In genomic region chr16:12513057-12513790, GRCh38 we compare ENCODE assay signal across 2 cellular contexts.
A peak's percentile ranks its signal among the peaks of the same experiment; 100 is the strongest.
TF ChIP-seq lines count a peak whose summit lies in the region.

No MANE protein-coding gene starts in this region.

TF ChIP-seq in HEK293, 187 proteins besides CTCF, POLR2A, EP300 and RAD21:
- TF ChIP-seq ZNF600 (tag by site-specific recombination; IDR thresholded peaks at IDR 0.05) (0 out of 2 replicates have a peak, but pooled peaks have one; percentile 22), KLF17 (tag by site-specific recombination; IDR thresholded peaks at IDR 0.05) (peak; percentile 89), ZNF398 (tag by site-specific recombination; IDR thresholded peaks at IDR 0.05) (peak; percentile 85), WT1 (tag by site-specific recombination; IDR thresholded peaks at IDR 0.05) (peak; percentile 65; the same call in 1 of the 2 replicates), ZNF747 (tag by site-specific recombination; IDR thresholded peaks at IDR 0.05) (no peak)

TF ChIP-seq in H1, 55 proteins besides CTCF, POLR2A, EP300 and RAD21:
- TF ChIP-seq JUND (IDR thresholded peaks at IDR 0.05; ENCODE audit: low read length) (no peak), RNF2 (IDR thresholded peaks at IDR 0.05; ENCODE audit: borderline replicate concordance, low read depth, low read length, missing control alignments, poor library complexity, severe bottlenecking) (no peak), USF2 (IDR thresholded peaks at IDR 0.05; ENCODE audit: low read length) (no peak), CTBP2 (IDR thresholded peaks at IDR 0.05; ENCODE audit: borderline replicate concordance, insufficient read depth, insufficient read length, low read length) (no peak), MAX (IDR thresholded peaks at IDR 0.05) (no peak), SAP30 (IDR thresholded peaks at IDR 0.05; ENCODE audit: insufficient read depth, insufficient replicate concordance, low read length) (no peak), FOSL1 (IDR thresholded peaks at IDR 0.05; ENCODE audit: insufficient read depth, low read depth, low read length) (no peak), JUN (IDR thresholded peaks at IDR 0.05; ENCODE audit: low read depth, low read length) (no peak), EZH2 (IDR thresholded peaks at IDR 0.05; ENCODE audit: low read depth, low read length, severe bottlenecking) (no peak), TAF1 (IDR thresholded peaks at IDR 0.05; ENCODE audit: low read depth, low read length) (no peak), KDM1A (IDR thresholded peaks at IDR 0.05; ENCODE audit: borderline replicate concordance, low read length) (no peak), POU5F1 (IDR thresholded peaks at IDR 0.05; ENCODE audit: low read depth, low read length) (no peak), MAFK (IDR thresholded peaks at IDR 0.05; ENCODE audit: low read depth, low read length) (no peak), GTF2F1 (IDR thresholded peaks at IDR 0.05; ENCODE audit: borderline replicate concordance, low read depth, low read length) (no peak), GABPA (IDR thresholded peaks at IDR 0.05; ENCODE audit: borderline replicate concordance, insufficient read depth, low read length) (no peak), ASH2L (IDR thresholded peaks at IDR 0.05; ENCODE audit: low read length) (no peak), HDAC2 (IDR thresholded peaks at IDR 0.05; ENCODE audit: borderline replicate concordance in 1 of 2, low read depth in 2 of 2, low read length in 2 of 2) (no peak)
TF ChIP-seq in H1: peak in this region for 0.
